10 cellular contexts compared by ENCODE assay signal in genomic region chr4:108622022-108622421, GRCh38. TPM values are rescaled to one million over a fixed set of nuclear protein-coding genes. Genes with fewer than 3 reads are reported as not detected.
DNase-seq lines count a peak whose midpoint lies in the region; ATAC-seq and TF ChIP-seq lines count a peak whose summit lies in the region.
"Had no signal": no experiment of that assay in that cellular context is flagged by ENCODE, and none has a peak within 500 bp of the region (broad histone marks: within the 10 kb centered on the region; RNA-seq: fewer than 3 reads in every experiment).

No MANE protein-coding gene starts in this region.

- H3K27me3 ChIP-seq in Loucy (ENCODE audit: insufficient read depth, low read length, poor library complexity, severe bottlenecking) = peaks cover 7% of the 10 kb centered on the region

- H3K9me3 Mint-ChIP-seq in Calu3 (ENCODE audit: low read depth, unreplicated experiment) = no peaks in the 10 kb centered on the region
- H3K9me3 Mint-ChIP-seq in MCF 10A (ENCODE audit: unreplicated experiment) = no peaks in the 10 kb centered on the region
- H3K9me3 Mint-ChIP-seq in natural killer cell = no peaks in the 10 kb centered on the region

- intact Hi-C loops in Calu3 (cut with micrococcal nuclease; ENCODE audit: unreplicated experiment) (no loop called here), MCF 10A (cut with micrococcal nuclease) (loop anchor here (5.0 kb wide), 1 partner anchor 605 kb away; no protein-coding TSS in a partner anchor), natural killer cell (cut with micrococcal nuclease) (loop anchor here (5.0 kb wide), 1 partner anchor 690 kb away; the partner anchor contains the start of gene CYP2U1), posterior cingulate gyrus (cut with DNase I) (no loop called here)

- BruUV-seq in Calu3 (replicated peaks; lab: Mats Ljungman, UMichigan) (no TSS peak), MCF 10A (replicated peaks; lab: Mats Ljungman, UMichigan) (no TSS peak)

- ATAC-seq in natural killer cell = no peak

- no peaks in the 10 kb centered on the region for H3K27me3 Mint-ChIP-seq in Calu3 (ENCODE audit: unreplicated experiment)
- no peaks in the 10 kb centered on the region for H3K27me3 Mint-ChIP-seq in MCF 10A (ENCODE audit: insufficient read depth, unreplicated experiment)
- no peaks in the 10 kb centered on the region for H3K27me3 Mint-ChIP-seq in natural killer cell (ENCODE audit: low read depth in 2 of 2)

- H3K4me3 ChIP-seq in Loucy (ENCODE audit: low read length, poor library complexity, severe bottlenecking) = peak overlapping the region; percentile 85

- no peaks in the 10 kb centered on the region for H3K9me2 ChIP-seq in Loucy (replicated peaks; ENCODE audit: low read depth, low read length)

- peaks cover 59% of the 10 kb centered on the region for H3K79me2 ChIP-seq in Loucy (ENCODE audit: insufficient read depth, low read length)

- H3K27ac Mint-ChIP-seq in Calu3 (ENCODE audit: unreplicated experiment) (no peak overlapping the region), MCF 10A (ENCODE audit: low read depth, unreplicated experiment) (no peak overlapping the region), natural killer cell (peak overlapping the region; percentile 94 to 96)

- peak overlapping the region; percentile 85 for H3K4me3 Mint-ChIP-seq in Calu3 (ENCODE audit: low read depth, unreplicated experiment)
- H3K4me3 Mint-ChIP-seq in MCF 10A (ENCODE audit: unreplicated experiment) = peak overlapping the region; percentile 97
- H3K4me3 Mint-ChIP-seq in natural killer cell = peak overlapping the region; percentile 88

- TF ChIP-seq CTCF in Calu3 (IDR thresholded peaks at IDR 0.05; ENCODE audit: unreplicated experiment) (no peak), Loucy (conservative IDR thresholded peaks at IDR 0.05; ENCODE audit: low read length) (no peak), MCF 10A (IDR thresholded peaks at IDR 0.05; ENCODE audit: unreplicated experiment) (no peak), natural killer cell (IDR thresholded peaks at IDR 0.05) (no peak)

- peaks cover 54% of the 10 kb centered on the region for H4K20me1 ChIP-seq in Loucy (ENCODE audit: insufficient read depth, low read length, poor library complexity, severe bottlenecking)

- H3F3A ChIP-seq in Loucy (ENCODE audit: low read depth) = no peaks in the 10 kb centered on the region

- no peaks in the 10 kb centered on the region for H3K9me3 ChIP-seq in Loucy (ENCODE audit: insufficient read depth, low read depth, low read length)

- H3K36me3 Mint-ChIP-seq in Calu3 (ENCODE audit: insufficient read depth, unreplicated experiment) (peaks cover 66% of the 10 kb centered on the region), MCF 10A (ENCODE audit: insufficient read depth, unreplicated experiment) (peaks cover 65% of the 10 kb centered on the region), natural killer cell (peaks cover 15% of the 10 kb centered on the region)

- CTCF ChIA-PET in Calu3 (lab: Charles Lee) (no interaction called here), MCF 10A (lab: Yijun Ruan, JAX) (no interaction called here)

- H3K4me2 ChIP-seq in Loucy (ENCODE audit: low read depth, low read length, poor library complexity, severe bottlenecking) = peak overlapping the region; percentile 95

- no peak overlapping the region for H2AFZ ChIP-seq in Loucy (ENCODE audit: low read length)

- peaks cover 50% of the 10 kb centered on the region for H3K4me1 ChIP-seq in Loucy (ENCODE audit: insufficient read depth, low read length, poor library complexity, severe bottlenecking)

- H3K4me1 Mint-ChIP-seq in Calu3 (ENCODE audit: low read depth, unreplicated experiment) (peaks cover 27% of the 10 kb centered on the region), MCF 10A (ENCODE audit: insufficient read depth, unreplicated experiment) (peaks cover 32% of the 10 kb centered on the region), natural killer cell (peaks cover 31 to 45% of the 10 kb centered on the region in 2 donors)

- peak overlapping the region; percentile 92 for H3K9ac ChIP-seq in Loucy (ENCODE audit: low read depth, low read length, poor library complexity, severe bottlenecking)

- POLR2A ChIA-PET in MCF 10A (lab: Yijun Ruan, JAX) = interaction anchor here (2.8 to 4.0 kb wide), 3 partner anchors 8 to 29 kb away, joined by 17 to 65 read pairs (median 29); partner anchors contain the start of gene OSTC

- H3K36me3 ChIP-seq in Loucy (ENCODE audit: insufficient read depth, low read length) = peaks cover 55% of the 10 kb centered on the region; the same call in 1 of the 2 replicates

- DNase-seq in Calu3 (no peak), MCF 10A (ENCODE audit: unreplicated experiment) (no peak), natural killer cell (no peak), pons (ENCODE audit: low spot score) (no peak), occipital lobe (lab: John Stamatoyannopoulos, UW) (no peak), NCI-H524 treated with DMSO at 0.1 percent for 48 hours (lab: John Stamatoyannopoulos, UW) (no peak), posterior cingulate gyrus (no peak)
- DNase-seq: NCI-H1092 treated with DMSO at 0.1 percent for 48 hours, SHP77 had no signal

RNA-seq across cellular contexts. Expression of gene RPL34, which starts 1.6 kb away (rescaled TPM):
- 531 and 589 TPM in 2 replicates for total RNA-seq in Calu3 (2022)
- total RNA-seq in MCF 10A (2022) = 1,508 and 1,646 TPM in 2 replicates
- 1,000 to 10,000 TPM; 1,002 to 1,285 (median 1,229) TPM for total RNA-seq in natural killer cell
- total RNA-seq in occipital lobe = 1,436 TPM

RNA-seq across cellular contexts. Expression of gene OSTC, which starts 28.4 kb away (rescaled TPM):
- 74.0 and 82.7 TPM in 2 replicates for total RNA-seq in Calu3 (2022)
- total RNA-seq in MCF 10A (2022) = 175 and 214 TPM in 2 replicates
- 10 to 100 TPM; 31.2 to 36.5 (median 32.2) TPM for total RNA-seq in natural killer cell
- total RNA-seq in occipital lobe = 57.2 TPM

Comparison
In these comparisons a context has a peak if more than half of its experiments do, and no peak if none do; other contexts are left out.
1. H3K27ac Mint-ChIP-seq: peak in natural killer cell (2 of 2); none in Calu3 (single experiment) and MCF 10A (single experiment).
2. intact Hi-C loops: an anchor here in MCF 10A (5.0 kb wide) and natural killer cell (5.0 kb wide); none called in Calu3 and posterior cingulate gyrus.
3. Peak in every context shown above with its lines, with median percentiles within 50 percentile points of each other: H3K4me3 Mint-ChIP-seq.